19 cellular contexts compared by ENCODE assay signal in genomic region chr9:8351431-8351830, GRCh38.
"Had no signal": no experiment of that assay in that cellular context is flagged by ENCODE, and none has a peak within 500 bp of the region (broad histone marks: within the 10 kb centered on the region; RNA-seq: fewer than 3 reads in every experiment).

No MANE protein-coding gene starts in this region.

- DNase-seq: effector CD4-positive, alpha-beta T cell; hypothalamus; kidney; mucosa of descending colon; naive B cell; right lobe of liver; small intestine; stimulated activated CD4-positive, alpha-beta T cell treated with anti-CD3 and anti-CD28 coated beads, Interleukin-15, amount 100 ng/mL, for 24 hours; stimulated activated CD4-positive, alpha-beta T cell treated with anti-CD3 and anti-CD28 coated beads, Interleukin-2, amount 100 ng/mL, for 48 hours; stimulated activated naive B cell treated with anti-CD40 and anti-IgM and Interleukin-4, amounts not matched to agents 10 μg/mL and 1 μg/mL and 100 μg/mL, for 72 hours; transverse colon; upper lobe of right lung; uterus had no signal

- H3K36me3 Mint-ChIP-seq: memory B cell; naive B cell; natural killer cell treated with Interleukin-12 subunit alpha and Interleukin-12 subunit beta and Interleukin-15 and Interleukin-18, amount 100 ng/mL, for 72 hours; stimulated activated naive B cell treated with anti-CD40 and anti-IgM and Interleukin-4, amounts not matched to agents 10 μg/mL and 1 μg/mL and 100 μg/mL, for 72 hours had no signal

- H3K4me1 Mint-ChIP-seq: memory B cell; naive B cell; neural progenitor cell; stimulated activated naive B cell treated with anti-CD40 and anti-IgM and Interleukin-4, amounts not matched to agents 10 μg/mL and 1 μg/mL and 100 μg/mL, for 72 hours had no signal

- H3K27ac Mint-ChIP-seq: memory B cell; naive B cell; natural killer cell treated with Interleukin-12 subunit alpha and Interleukin-12 subunit beta and Interleukin-15 and Interleukin-18, amount 100 ng/mL, for 72 hours; neural progenitor cell; progenitor cell of endocrine pancreas; stimulated activated naive B cell treated with anti-CD40 and anti-IgM and Interleukin-4, amounts not matched to agents 10 μg/mL and 1 μg/mL and 100 μg/mL, for 72 hours; stimulated activated naive CD8-positive, alpha-beta T cell treated with anti-CD3 and anti-CD28 coated beads, Interleukin-15, Interleukin-2, amounts not matched to agents 100 ng/mL and 50 ng/mL, for 24 hours had no signal

- H3K4me3 Mint-ChIP-seq: memory B cell; naive B cell; natural killer cell treated with Interleukin-12 subunit alpha and Interleukin-12 subunit beta and Interleukin-15 and Interleukin-18, amount 100 ng/mL, for 72 hours; neural progenitor cell; stimulated activated naive B cell treated with anti-CD40 and anti-IgM and Interleukin-4, amounts not matched to agents 10 μg/mL and 1 μg/mL and 100 μg/mL, for 72 hours; stimulated activated naive CD8-positive, alpha-beta T cell treated with anti-CD3 and anti-CD28 coated beads, Interleukin-15, Interleukin-2, amounts not matched to agents 100 ng/mL and 50 ng/mL, for 24 hours had no signal

- H3K9me3 Mint-ChIP-seq: memory B cell; naive B cell; natural killer cell treated with Interleukin-12 subunit alpha and Interleukin-12 subunit beta and Interleukin-15 and Interleukin-18, amount 100 ng/mL, for 72 hours; neural progenitor cell; stimulated activated naive B cell treated with anti-CD40 and anti-IgM and Interleukin-4, amounts not matched to agents 10 μg/mL and 1 μg/mL and 100 μg/mL, for 72 hours; stimulated activated naive CD8-positive, alpha-beta T cell treated with anti-CD3 and anti-CD28 coated beads, Interleukin-15, Interleukin-2, amounts not matched to agents 100 ng/mL and 50 ng/mL, for 24 hours had no signal

- ATAC-seq: left lobe of liver; mucosa of descending colon; natural killer cell treated with Interleukin-12 subunit alpha and Interleukin-12 subunit beta and Interleukin-15 and Interleukin-18, amount 100 ng/mL, for 72 hours; right lobe of liver; stimulated activated naive B cell treated with anti-CD40 and anti-IgM and Interleukin-4, amounts not matched to agents 10 μg/mL and 1 μg/mL and 100 μg/mL, for 72 hours; upper lobe of right lung had no signal

- H3K27me3 Mint-ChIP-seq: memory B cell; naive B cell; natural killer cell treated with Interleukin-12 subunit alpha and Interleukin-12 subunit beta and Interleukin-15 and Interleukin-18, amount 100 ng/mL, for 72 hours; stimulated activated naive CD8-positive, alpha-beta T cell treated with anti-CD3 and anti-CD28 coated beads, Interleukin-15, Interleukin-2, amounts not matched to agents 100 ng/mL and 50 ng/mL, for 24 hours had no signal
